27 cellular contexts compared by ENCODE assay signal in genomic region chr1:156559086-156559796, GRCh38. TPM values are rescaled to one million over a fixed set of nuclear protein-coding genes. Genes with fewer than 3 reads are reported as not detected.
A peak's percentile ranks its signal among the peaks of the same experiment; 100 is the strongest.
DNase-seq lines count a peak whose midpoint lies in the region; ATAC-seq, FAIRE-seq and TF ChIP-seq lines count a peak whose summit lies in the region.
"Had no signal": no experiment of that assay in that cellular context is flagged by ENCODE, and none has a peak within 500 bp of the region (broad histone marks: within the 10 kb centered on the region; RNA-seq: fewer than 3 reads in every experiment).

No MANE protein-coding gene starts in this region.

- H3K9me3 Mint-ChIP-seq in MCF 10A (ENCODE audit: unreplicated experiment), result no peaks in the 10 kb centered on the region
- no peaks in the 10 kb centered on the region for H3K9me3 Mint-ChIP-seq in stimulated activated memory B cell treated with anti-CD40 and anti-IgM and Interleukin-4, amounts not matched to agents 10 μg/mL and 1 μg/mL and 100 μg/mL, for 72 hours
- H3K9me3 Mint-ChIP-seq: CD8-positive, alpha-beta memory T cell had no signal

- H4K20me1 ChIP-seq in Karpas-422 (ENCODE audit: insufficient read depth, low read depth, low read length), result no peaks in the 10 kb centered on the region

- POLR2A ChIA-PET in MCF 10A (lab: Yijun Ruan, JAX), result interaction anchor here (0.8 to 1.3 kb wide), 2 partner anchors 13 to 23 kb away, joined by 3 read pairs; no protein-coding TSS in a partner anchor

- CTCF ChIA-PET in MCF 10A (lab: Yijun Ruan, JAX), result interaction anchor here (0.7 kb wide), 1 partner anchor 44 kb away, joined by 3 read pairs; no protein-coding TSS in a partner anchor

- FAIRE-seq in kidney (lab: Jason Lieb, UNC), result no peak
- FAIRE-seq: GM12891, H54, HTR-8/SVneo had no signal

- H3K4me1 ChIP-seq in breast epithelium (no peaks in the 10 kb centered on the region), Karpas-422 (ENCODE audit: low read length) (peaks cover 38% of the 10 kb centered on the region), kidney (ENCODE audit: control insufficient read depth in 1 of 2, insufficient read depth in 1 of 2, low read depth in 1 of 2, low read length in 2 of 2) (no peaks in the 10 kb centered on the region)
- H3K4me1 ChIP-seq: Peyer's patch had no signal

- H3K9ac ChIP-seq in Karpas-422 (ENCODE audit: low read length) (no peak overlapping the region), kidney (ENCODE audit: low read length in 2 of 2) (no peak overlapping the region)

- peak overlapping the region; percentile 17 for H3K4me2 ChIP-seq in Karpas-422 (ENCODE audit: low read depth, low read length, poor library complexity, severe bottlenecking)

- H3K36me3 Mint-ChIP-seq in MCF 10A (ENCODE audit: insufficient read depth, unreplicated experiment), result peaks cover 18% of the 10 kb centered on the region
- H3K36me3 Mint-ChIP-seq in stimulated activated memory B cell treated with anti-CD40 and anti-IgM and Interleukin-4, amounts not matched to agents 10 μg/mL and 1 μg/mL and 100 μg/mL, for 72 hours, result no peaks in the 10 kb centered on the region
- H3K36me3 Mint-ChIP-seq: CD8-positive, alpha-beta memory T cell had no signal

- peak; percentile 47 for ATAC-seq in stimulated activated memory B cell treated with anti-CD40 and anti-IgM and Interleukin-4, amounts not matched to agents 10 μg/mL and 1 μg/mL and 100 μg/mL, for 72 hours
- ATAC-seq: K562 had no signal

- no peak for TF ChIP-seq CTCF in MCF 10A (IDR thresholded peaks at IDR 0.05; ENCODE audit: unreplicated experiment)
- TF ChIP-seq CTCF in breast epithelium (IDR thresholded peaks at IDR 0.05), result no peak
- no peak for TF ChIP-seq CTCF in kidney (IDR thresholded peaks at IDR 0.05; ENCODE audit: borderline replicate concordance, extremely low read depth, insufficient read depth)

- no peaks in the 10 kb centered on the region for H3K27me3 Mint-ChIP-seq in MCF 10A (ENCODE audit: insufficient read depth, unreplicated experiment)
- H3K27me3 Mint-ChIP-seq in stimulated activated memory B cell treated with anti-CD40 and anti-IgM and Interleukin-4, amounts not matched to agents 10 μg/mL and 1 μg/mL and 100 μg/mL, for 72 hours, result no peaks in the 10 kb centered on the region
- H3K27me3 Mint-ChIP-seq: CD8-positive, alpha-beta memory T cell had no signal

- BruUV-seq in MCF 10A (replicated peaks; lab: Mats Ljungman, UMichigan), result no TSS peak

- H3K4me1 Mint-ChIP-seq in MCF 10A (ENCODE audit: insufficient read depth, unreplicated experiment), result no peaks in the 10 kb centered on the region
- no peaks in the 10 kb centered on the region for H3K4me1 Mint-ChIP-seq in stimulated activated memory B cell treated with anti-CD40 and anti-IgM and Interleukin-4, amounts not matched to agents 10 μg/mL and 1 μg/mL and 100 μg/mL, for 72 hours
- H3K4me1 Mint-ChIP-seq: CD8-positive, alpha-beta memory T cell had no signal

- H2AFZ ChIP-seq in Karpas-422 (ENCODE audit: low read length), result no peak overlapping the region

- H3K27ac ChIP-seq in breast epithelium (no peak overlapping the region), Karpas-422 (ENCODE audit: low read length) (no peak overlapping the region), kidney (ENCODE audit: low read depth in 2 of 2, low read length in 2 of 2) (no peak overlapping the region)
- H3K27ac ChIP-seq: Peyer's patch, SK-N-MC had no signal

- H3K27me3 ChIP-seq in breast epithelium, result no peaks in the 10 kb centered on the region
- H3K27me3 ChIP-seq in Karpas-422 (ENCODE audit: low read length), result no peaks in the 10 kb centered on the region
- H3K27me3 ChIP-seq: Peyer's patch had no signal

- DNase-seq in MCF 10A (ENCODE audit: unreplicated experiment) (no peak), breast epithelium (ENCODE audit: low spot score in 2 of 2) (no peak), Karpas-422 (peak; percentile 73), islet precursor cell (peak; percentile 80), kidney (no peak), KG1 (lab: John Stamatoyannopoulos, UW) (no peak), NCI-H2227 treated with DMSO at 0.1 percent for 48 hours (lab: John Stamatoyannopoulos, UW) (no peak)
- DNase-seq: C1 segment of cervical spinal cord; CD8-positive, alpha-beta memory T cell; DMS 273 treated with DMSO at 0.1 percent for 48 hours; DMS79; EL; GF-D8; MM.1S; NCI-H2029; NCI-H226; NCI-H510A; NCI-H69; Peyer's patch; SIG-M5 had no signal

- TF ChIP-seq POLR2A in breast epithelium (IDR thresholded peaks at IDR 0.05), result no peak

- H3K4me3 Mint-ChIP-seq in MCF 10A (ENCODE audit: unreplicated experiment), result no peak overlapping the region
- no peak overlapping the region for H3K4me3 Mint-ChIP-seq in stimulated activated memory B cell treated with anti-CD40 and anti-IgM and Interleukin-4, amounts not matched to agents 10 μg/mL and 1 μg/mL and 100 μg/mL, for 72 hours
- H3K4me3 Mint-ChIP-seq: CD8-positive, alpha-beta memory T cell had no signal

- no peaks in the 10 kb centered on the region for H3K9me3 ChIP-seq in breast epithelium
- no peaks in the 10 kb centered on the region for H3K9me3 ChIP-seq in Karpas-422 (ENCODE audit: low read length)
- H3K9me3 ChIP-seq in kidney (ENCODE audit: control insufficient read depth in 1 of 2, low read length in 2 of 2), result no peaks in the 10 kb centered on the region
- H3K9me3 ChIP-seq: Peyer's patch had no signal

- H3K4me3 ChIP-seq in breast epithelium (no peak overlapping the region), Karpas-422 (ENCODE audit: low read length) (no peak overlapping the region), kidney (ENCODE audit: low read length in 2 of 2) (no peak overlapping the region)
- H3K4me3 ChIP-seq: K562, Peyer's patch, SK-N-MC had no signal

- no peaks in the 10 kb centered on the region; the same call in 1 of the 2 replicates for H3K9me2 ChIP-seq in Karpas-422 (replicated peaks; ENCODE audit: insufficient read depth, low read length)

- H3K79me2 ChIP-seq in Karpas-422 (ENCODE audit: low read length), result no peaks in the 10 kb centered on the region

- no peaks in the 10 kb centered on the region for H3K36me3 ChIP-seq in breast epithelium
- no peaks in the 10 kb centered on the region for H3K36me3 ChIP-seq in Karpas-422 (ENCODE audit: insufficient read depth, low read length)
- no peaks in the 10 kb centered on the region for H3K36me3 ChIP-seq in kidney (ENCODE audit: control insufficient read depth in 1 of 2, insufficient read depth in 2 of 2, low read length in 2 of 2)
- H3K36me3 ChIP-seq: Peyer's patch had no signal

- intact Hi-C loops in MCF 10A (cut with micrococcal nuclease) (no loop called here), breast epithelium (cut with DNase I; ENCODE audit: low total_unique reads) (no loop called here), kidney (cut with DNase I) (no loop called here)

- peak overlapping the region; percentile 19 for H3K27ac Mint-ChIP-seq in MCF 10A (ENCODE audit: low read depth, unreplicated experiment)
- no peak overlapping the region for H3K27ac Mint-ChIP-seq in stimulated activated memory B cell treated with anti-CD40 and anti-IgM and Interleukin-4, amounts not matched to agents 10 μg/mL and 1 μg/mL and 100 μg/mL, for 72 hours

RNA-seq across cellular contexts. Expression of gene IQGAP3, which starts 13.1 kb away (rescaled TPM):
- total RNA-seq in MCF 10A (2022) (36.4 and 48.3 TPM in 2 replicates), breast epithelium (1 to 10 TPM in 1 of 3 donors, under 1 TPM in 2; under 0.01 to 1.4 (median 0.15) TPM), kidney (1.7 TPM)
- total RNA-seq in Karpas-422 (2014; rRNA removed; shearing (Covaris generic); ENCODE audit: low replicate concordance), result 0.75 and 1.5 TPM in 2 replicates
- 0.13 TPM for polyA plus RNA-seq in kidney (ENCODE audit: insufficient read depth, low read depth, low replicate concordance)
- polyA plus RNA-seq: CD8-positive, alpha-beta memory T cell had no signal

RNA-seq across cellular contexts. Expression of gene TTC24, which starts 20.3 kb away (rescaled TPM):
- total RNA-seq in MCF 10A (2022), result not detected in 2 replicates
- not detected for total RNA-seq in breast epithelium
- total RNA-seq in Karpas-422 (2014; rRNA removed; shearing (Covaris generic); ENCODE audit: low replicate concordance), result 2.9 and 7.8 TPM in 2 replicates
- 0.57 TPM for total RNA-seq in kidney
- polyA plus RNA-seq in kidney (ENCODE audit: insufficient read depth, low read depth, low replicate concordance), result not detected
- total RNA-seq: A172, K562, Peyer's patch had no signal
- polyA plus RNA-seq: K562 had no signal

RNA-seq across cellular contexts. Expression of gene NAXE, which starts 32.3 kb away (rescaled TPM):
- total RNA-seq in MCF 10A (2022) (141 and 155 TPM in 2 replicates), breast epithelium (10 to 100 TPM; 70.4 to 90.5 (median 75.5) TPM), kidney (78.0 TPM)
- 113 and 135 TPM in 2 replicates for total RNA-seq in Karpas-422 (2014; rRNA removed; shearing (Covaris generic); ENCODE audit: low replicate concordance)
- 221 TPM for polyA plus RNA-seq in kidney (ENCODE audit: insufficient read depth, low read depth, low replicate concordance)

RNA-seq across cellular contexts. Expression of gene GPATCH4, which starts 42.0 kb away (rescaled TPM):
- total RNA-seq in MCF 10A (2022) (67.3 and 107 TPM in 2 replicates), breast epithelium (10 to 100 TPM; 20.2 to 31.1 (median 23.7) TPM), kidney (24.0 TPM)
- 26.2 and 28.0 TPM in 2 replicates for total RNA-seq in Karpas-422 (2014; rRNA removed; shearing (Covaris generic); ENCODE audit: low replicate concordance)
- 26.2 TPM for polyA plus RNA-seq in kidney (ENCODE audit: insufficient read depth, low read depth, low replicate concordance)

RNA-seq across cellular contexts. Expression of gene MEF2D, which starts 58.7 kb away (rescaled TPM):
- total RNA-seq in MCF 10A (2022), result 113 and 131 TPM in 2 replicates
- 10 to 100 TPM; 25.8 to 34.9 (median 32.1) TPM for total RNA-seq in breast epithelium
- total RNA-seq in Karpas-422 (2014; rRNA removed; shearing (Covaris generic); ENCODE audit: low replicate concordance), result 22.3 and 24.7 TPM in 2 replicates
- total RNA-seq in kidney, result 49.3 TPM
- 13.7 TPM for polyA plus RNA-seq in kidney (ENCODE audit: insufficient read depth, low read depth, low replicate concordance)

Comparison
In these comparisons a context has a peak if more than half of its experiments do, and no peak if none do; other contexts are left out.
1. RNA of gene IQGAP3, which starts 13.1 kb away (total RNA-seq): 36.4 to 48.3 TPM in MCF 10A; 1.7 TPM in kidney (single experiment), 0.75 to 1.5 TPM in Karpas-422 and under 0.01 to 1.4 TPM in breast epithelium; every median in the first group is over 10 times any median in the second.
2. DNase-seq: peak in Karpas-422 (single experiment) and islet precursor cell (single experiment); none in MCF 10A (single experiment), breast epithelium (0 of 2), kidney (single experiment), KG1 (single experiment) and NCI-H2227 treated with DMSO at 0.1 percent for 48 hours (single experiment).